ENCODE assay signal across 17 cellular contexts in the genomic region with DNA sequence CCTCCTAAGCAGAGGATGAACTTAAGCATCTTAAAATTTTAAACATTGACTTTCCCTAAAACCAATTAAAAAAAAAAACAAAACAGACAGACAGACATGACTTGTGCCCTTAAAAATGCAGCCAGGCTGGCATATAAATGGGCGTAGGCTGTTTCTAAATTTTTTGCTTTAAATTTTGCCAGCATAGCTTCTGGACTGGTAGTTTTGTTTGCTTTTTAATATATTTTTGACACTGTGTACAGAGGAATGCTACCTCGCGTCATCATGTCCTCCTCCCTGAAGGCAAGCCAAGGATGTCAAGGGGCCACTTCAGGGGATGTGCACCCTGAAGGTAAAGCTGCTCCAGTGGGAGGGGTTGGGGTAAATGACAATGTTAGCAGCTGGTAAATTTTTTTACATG.
A peak's percentile ranks its signal among the peaks of the same experiment; 100 is the strongest.
DNase-seq lines count a peak whose midpoint lies in the region; ATAC-seq, FAIRE-seq and TF ChIP-seq lines count a peak whose summit lies in the region.
"Had no signal": no experiment of that assay in that cellular context is flagged by ENCODE, and none has a peak within 500 bp of the region (broad histone marks: within the 10 kb centered on the region; RNA-seq: fewer than 3 reads in every experiment).

No MANE protein-coding gene starts in this region.

- H3K27me3 ChIP-seq in bronchial epithelial cell (ENCODE audit: control insufficient read depth, insufficient read depth, low read length) (no peaks in the 10 kb centered on the region), skeletal muscle satellite cell (ENCODE audit: control insufficient read depth, insufficient read depth, low read length) (no peaks in the 10 kb centered on the region)
- H3K27me3 ChIP-seq: esophagus muscularis mucosa, suprapubic skin had no signal

- no peaks in the 10 kb centered on the region for H3K27me3 Mint-ChIP-seq in T-helper 2 cell treated with Interferon-gamma antibody and Interleukin-4, amounts not matched to agents 5 μg/mL and 100 μg/mL, for 36 hours (ENCODE audit: low read depth)
- H3K27me3 Mint-ChIP-seq: brain had no signal

- H3K27ac Mint-ChIP-seq in T-helper 2 cell treated with Interferon-gamma antibody and Interleukin-4, amounts not matched to agents 5 μg/mL and 100 μg/mL, for 36 hours = no peak overlapping the region

- H3K9me3 ChIP-seq in skeletal muscle satellite cell (replicated peaks; ENCODE audit: low read length) = no peaks in the 10 kb centered on the region
- H3K9me3 ChIP-seq: esophagus muscularis mucosa, suprapubic skin had no signal

- FAIRE-seq in bronchial epithelial cell (lab: Jason Lieb, UNC) = no peak
- FAIRE-seq: islet of Langerhans had no signal

- peaks cover 59% of the 10 kb centered on the region for H3K4me1 ChIP-seq in skeletal muscle satellite cell (ENCODE audit: control insufficient read depth, insufficient read depth, low read length)

- H3K4me1 Mint-ChIP-seq in T-helper 2 cell treated with Interferon-gamma antibody and Interleukin-4, amounts not matched to agents 5 μg/mL and 100 μg/mL, for 36 hours (ENCODE audit: low read depth) = peaks cover 19% of the 10 kb centered on the region

- H3K4me3 Mint-ChIP-seq in T-helper 2 cell treated with Interferon-gamma antibody and Interleukin-4, amounts not matched to agents 5 μg/mL and 100 μg/mL, for 36 hours = no peak overlapping the region

- peak overlapping the region; percentile 74 for H3K9ac ChIP-seq in skeletal muscle satellite cell (ENCODE audit: low read depth, low read length)

- peak; percentile 52 for DNase-seq in EH (ENCODE audit: low read depth)
- DNase-seq in NCI-H460 (ENCODE audit: extremely low read depth, low read depth) = peak; percentile 65
- peak; percentile 43 for DNase-seq in bronchial epithelial cell (ENCODE audit: low read depth)
- DNase-seq in T-helper 2 cell treated with Interferon-gamma antibody and Interleukin-4, amounts not matched to agents 5 μg/mL and 100 μg/mL, for 36 hours (ENCODE audit: low spot score) = no peak
- DNase-seq: activated naive CD4-positive, alpha-beta T cell treated with anti-CD3 and anti-CD28 coated beads, Interleukin-2, amount 50 U/mL, for 16 hours; head of caudate nucleus; NCI-H1092; NCI-H82; stimulated activated CD4-positive, alpha-beta T cell treated with anti-CD3 and anti-CD28 coated beads, Interleukin-2, amount 100 ng/mL, for 48 hours had no signal

- no peaks in the 10 kb centered on the region for H3K9me3 Mint-ChIP-seq in T-helper 2 cell treated with Interferon-gamma antibody and Interleukin-4, amounts not matched to agents 5 μg/mL and 100 μg/mL, for 36 hours
- H3K9me3 Mint-ChIP-seq: brain had no signal

- no peak overlapping the region for H3K4me3 ChIP-seq in bronchial epithelial cell (ENCODE audit: low read depth, low read length)
- H3K4me3 ChIP-seq in skeletal muscle satellite cell (ENCODE audit: low read length) = peak overlapping the region; percentile 18
- H3K4me3 ChIP-seq: esophagus muscularis mucosa, suprapubic skin had no signal

- ATAC-seq in GM21619 (IDR thresholded peaks at IDR 0.05; ENCODE audit: unreplicated experiment) (no peak), HG02884 (IDR thresholded peaks at IDR 0.05; ENCODE audit: unreplicated experiment) (no peak)
- ATAC-seq: sciatic nerve had no signal

- no peaks in the 10 kb centered on the region for H3K36me3 Mint-ChIP-seq in T-helper 2 cell treated with Interferon-gamma antibody and Interleukin-4, amounts not matched to agents 5 μg/mL and 100 μg/mL, for 36 hours (ENCODE audit: low read depth)
- H3K36me3 Mint-ChIP-seq: brain had no signal

- H3K36me3 ChIP-seq in bronchial epithelial cell (ENCODE audit: control insufficient read depth, insufficient read depth, low read length) (no peaks in the 10 kb centered on the region), skeletal muscle satellite cell (ENCODE audit: insufficient read depth, low read length) (no peaks in the 10 kb centered on the region)
- H3K36me3 ChIP-seq: esophagus muscularis mucosa, suprapubic skin had no signal

- TF ChIP-seq CTCF in bronchial epithelial cell (IDR thresholded peaks at IDR 0.05; ENCODE audit: insufficient read depth, low read length, severe bottlenecking) = no peak

- peak overlapping the region; percentile 78 for H3K4me2 ChIP-seq in skeletal muscle satellite cell (ENCODE audit: low read length)
